In genomic region chr20:44692932-44693476, GRCh38 we compare ENCODE assay signal across 8 cellular contexts. TPM values are rescaled to one million over a fixed set of nuclear protein-coding genes. Genes with fewer than 3 reads are reported as not detected.
DNase-seq lines count a peak whose midpoint lies in the region; TF ChIP-seq lines count a peak whose summit lies in the region.
"Had no signal": no experiment of that assay in that cellular context is flagged by ENCODE, and none has a peak within 500 bp of the region (broad histone marks: within the 10 kb centered on the region; RNA-seq: fewer than 3 reads in every experiment).

No MANE protein-coding gene starts in this region.

- TF ChIP-seq CTCF in liver (IDR thresholded peaks at IDR 0.05; ENCODE audit: low read depth, low read length, missing input control): no peak
- no peak for TF ChIP-seq CTCF in vagina (IDR thresholded peaks at IDR 0.05)
- no peak for TF ChIP-seq CTCF in GM20000 (IDR thresholded peaks at IDR 0.05; ENCODE audit: extremely low read depth, missing control alignments)

- H3K9ac ChIP-seq in liver (ENCODE audit: low read depth in 1 of 2, low read length in 2 of 2): no peak overlapping the region

- H3K27ac ChIP-seq in liver (ENCODE audit: low read depth in 1 of 2, low read length in 2 of 2) (no peak overlapping the region), vagina (peak overlapping the region; percentile 86)

- H3K4me3 ChIP-seq in liver (ENCODE audit: low read depth in 1 of 3, low read length in 3 of 3) (no peak overlapping the region), vagina (no peak overlapping the region)

- H3K27me3 ChIP-seq in liver (ENCODE audit: control insufficient read depth in 4 of 4, insufficient read depth in 4 of 4, low read length in 3 of 4): no peaks in the 10 kb centered on the region
- no peaks in the 10 kb centered on the region for H3K27me3 ChIP-seq in vagina

- WGBS in liver: 43% methylated on average over 7 of the region's 7 CpGs

- peak; percentile 100 for DNase-seq in M059J (ENCODE audit: low read depth)
- DNase-seq in dermis microvascular lymphatic vessel endothelial cell (ENCODE audit: low read depth in 2 of 2): peak; percentile 88 to 99
- no peak for DNase-seq in vagina (ENCODE audit: extremely low spot score in 2 of 2)
- DNase-seq in NCI-H524 treated with DMSO at 0.1 percent for 48 hours (lab: John Stamatoyannopoulos, UW): no peak
- no peak for DNase-seq in GM20000 (ENCODE audit: low spot score)
- DNase-seq in inferior parietal cortex (ENCODE audit: extremely low spot score): no peak

- TF ChIP-seq POLR2A in vagina (IDR thresholded peaks at IDR 0.05): peak in 1 of 2 donors; percentile 19

- H3K36me3 ChIP-seq in liver (ENCODE audit: control insufficient read depth in 4 of 4, insufficient read depth in 3 of 4, low read depth in 1 of 4, low read length in 3 of 4) (no peaks in the 10 kb centered on the region), vagina (no peaks in the 10 kb centered on the region)

- no peak for TF ChIP-seq RAD21 in liver (IDR thresholded peaks at IDR 0.05)

- intact Hi-C loops in vagina (cut with DNase I): no loop called here

- H3K9me3 ChIP-seq in liver (ENCODE audit: control insufficient read depth in 4 of 4, low read length in 3 of 4) (no peaks in the 10 kb centered on the region), vagina (no peaks in the 10 kb centered on the region)

- H3K4me1 ChIP-seq in liver (ENCODE audit: control insufficient read depth in 4 of 4, insufficient read depth in 4 of 4, low read length in 3 of 4): no peaks in the 10 kb centered on the region
- H3K4me1 ChIP-seq in vagina: peaks cover 66% of the 10 kb centered on the region

TF ChIP-seq in liver, 16 proteins besides CTCF, POLR2A, EP300 and RAD21:
- TF ChIP-seq ATF3 (IDR thresholded peaks at IDR 0.05) (no peak), RXRA (IDR thresholded peaks at IDR 0.05) (peak; percentile 59 to 67), SP1 (IDR thresholded peaks at IDR 0.05) (peak; percentile 26), HNF4G (IDR thresholded peaks at IDR 0.05) (no peak), REST (IDR thresholded peaks at IDR 0.05) (no peak), HNF4A (conservative IDR thresholded peaks at IDR 0.05) (no peak), YY1 (IDR thresholded peaks at IDR 0.05) (no peak), FOXA1 (IDR thresholded peaks at IDR 0.05) (no peak), TAF1 (conservative IDR thresholded peaks at IDR 0.05) (no peak), NR2F2 (IDR thresholded peaks at IDR 0.05) (peak; percentile 97), MAX (IDR thresholded peaks at IDR 0.05) (no peak), FOXA2 (IDR thresholded peaks at IDR 0.05) (no peak), JUND (IDR thresholded peaks at IDR 0.05) (peak; percentile 81 to 87), EGR1 (IDR thresholded peaks at IDR 0.05; ENCODE audit: low read depth in 2 of 2) (no peak), GABPA (IDR thresholded peaks at IDR 0.05 in 1 of 2, conservative IDR thresholded peaks at IDR 0.05 in 1 of 2) (no peak), ZBTB33 (IDR thresholded peaks at IDR 0.05) (no peak)
TF ChIP-seq in liver: peak in this region for 4.

RNA-seq across cellular contexts. Expression of gene CCN5, which starts 22.2 kb away (rescaled TPM):
- 0.44 TPM in 1 of 2 replicates, not detected in the other for total RNA-seq in M059J (2014; rRNA removed; shearing (Covaris generic))
- not detected in 2 replicates for total RNA-seq in dermis microvascular lymphatic vessel endothelial cell
- total RNA-seq in liver: 1 to 10 TPM in 1 of 2 donors, not detected in 1; 1.2 TPM
- 1 to 10 TPM; 1.9 to 3.6 TPM for polyA plus RNA-seq in liver
- 134 TPM for total RNA-seq in vagina
- total RNA-seq: natural killer cell treated with Interleukin-12 subunit alpha and Interleukin-12 subunit beta and Interleukin-15 and Interleukin-18, amount 100 ng/mL, for 72 hours had no signal

RNA-seq across cellular contexts. Expression of gene ADA, which starts 41.5 kb away (rescaled TPM):
- total RNA-seq in M059J (2014; rRNA removed; shearing (Covaris generic)): 9.1 and 9.6 TPM in 2 replicates
- total RNA-seq in dermis microvascular lymphatic vessel endothelial cell (22.9 and 29.8 TPM in 2 replicates), liver (1 to 10 TPM; 2.9 to 7.7 TPM), vagina (25.3 TPM)
- 1 to 10 TPM; 2.9 to 3.1 TPM for polyA plus RNA-seq in liver

RNA-seq across cellular contexts. Expression of gene KCNK15, which starts 52.7 kb away (rescaled TPM):
- total RNA-seq in M059J (2014; rRNA removed; shearing (Covaris generic)): not detected in 2 replicates
- total RNA-seq in dermis microvascular lymphatic vessel endothelial cell: not detected in 2 replicates
- under 1 TPM in 1 of 2 donors, not detected in 1; 0.08 TPM for total RNA-seq in liver
- under 1 TPM; 0.08 to 0.11 TPM for polyA plus RNA-seq in liver
- 1.5 TPM for total RNA-seq in vagina

Comparison
In these comparisons a context has a peak if more than half of its experiments do, and no peak if none do; other contexts are left out.
1. DNase-seq: peak in M059J (single experiment) and dermis microvascular lymphatic vessel endothelial cell (2 of 2); none in vagina (0 of 2), NCI-H524 treated with DMSO at 0.1 percent for 48 hours (single experiment), GM20000 (single experiment) and inferior parietal cortex (single experiment).
2. RNA of gene CCN5, which starts 22.2 kb away (total RNA-seq): 134 TPM in vagina (single experiment); 1.2 TPM in liver, 0.44 TPM in M059J and not detected in dermis microvascular lymphatic vessel endothelial cell; every median in the first group is over 10 times any median in the second.